19 cellular contexts compared by ENCODE assay signal in genomic region chr7:1149351-1149794, GRCh38.
"Had no signal": no experiment of that assay in that cellular context is flagged by ENCODE, and none has a peak within 500 bp of the region (broad histone marks: within the 10 kb centered on the region; RNA-seq: fewer than 3 reads in every experiment).

No MANE protein-coding gene starts in this region.

- H3K9me3 Mint-ChIP-seq: activated naive CD8-positive, alpha-beta T cell treated with anti-CD3 and anti-CD28 coated beads for 36 hours; activated T-cell treated with anti-CD3 and anti-CD28 coated beads, Interleukin-2, amount 50 U/mL, for 72 hours; immature natural killer cell; naive B cell had no signal

- H3K9me3 ChIP-seq: upper lobe of left lung had no signal

- H3K4me1 ChIP-seq: parathyroid adenoma, upper lobe of left lung had no signal

- H3K4me1 Mint-ChIP-seq: activated CD4-positive, alpha-beta T cell treated with anti-CD3 and anti-CD28 coated beads for 36 hours; activated naive CD8-positive, alpha-beta T cell treated with anti-CD3 and anti-CD28 coated beads for 36 hours had no signal

- H3K27me3 ChIP-seq: brain microvascular endothelial cell, upper lobe of left lung had no signal

- H3K9ac ChIP-seq: parathyroid adenoma had no signal

- H3K4me3 Mint-ChIP-seq: activated CD4-positive, alpha-beta T cell treated with anti-CD3 and anti-CD28 coated beads for 36 hours; activated CD8-positive, alpha-beta T cell treated with anti-CD3 and anti-CD28 coated beads, Interleukin-2, amount 10 ng/mL, durations not matched to agents 7 days and 5 days; activated naive CD8-positive, alpha-beta T cell treated with anti-CD3 and anti-CD28 coated beads for 36 hours; activated T-cell treated with anti-CD3 and anti-CD28 coated beads, Interleukin-2, amount 50 U/mL, for 72 hours; immature natural killer cell; naive B cell had no signal

- H2AFZ ChIP-seq: parathyroid adenoma had no signal

- H3K27ac Mint-ChIP-seq: activated CD4-positive, alpha-beta T cell treated with anti-CD3 and anti-CD28 coated beads for 36 hours; activated CD8-positive, alpha-beta T cell treated with anti-CD3 and anti-CD28 coated beads, Interleukin-2, amount 10 ng/mL, durations not matched to agents 7 days and 5 days; activated naive CD8-positive, alpha-beta T cell treated with anti-CD3 and anti-CD28 coated beads for 36 hours; activated T-cell treated with anti-CD3 and anti-CD28 coated beads, Interleukin-2, amount 50 U/mL, for 72 hours; naive B cell had no signal

- DNase-seq: activated CD4-positive, alpha-beta T cell treated with anti-CD3 and anti-CD28 coated beads for 36 hours; activated CD8-positive, alpha-beta memory T cell treated with anti-CD3 and anti-CD28 coated beads, Interleukin-2, amount 50 U/mL, for 4 hours; activated CD8-positive, alpha-beta T cell treated with anti-CD3 and anti-CD28 coated beads, Interleukin-2, amount 10 ng/mL, durations not matched to agents 7 days and 5 days; activated naive CD8-positive, alpha-beta T cell treated with anti-CD3 and anti-CD28 coated beads for 36 hours; activated T-cell treated with anti-CD3 and anti-CD28 coated beads, Interleukin-2, amount 50 U/mL, for 72 hours; amygdala; brain microvascular endothelial cell; effector CD8-positive, alpha-beta T cell; foreskin fibroblast; glutamatergic neuron; immature natural killer cell; left cardiac atrium; mammary epithelial cell; naive B cell; stimulated activated CD4-positive, alpha-beta T cell treated with anti-CD3 and anti-CD28 coated beads, Interleukin-2, amount 100 ng/mL, for 48 hours; stimulated activated naive CD4-positive, alpha-beta T cell; T-helper 2 cell had no signal

- ATAC-seq: activated CD4-positive, alpha-beta T cell treated with anti-CD3 and anti-CD28 coated beads for 36 hours; activated CD8-positive, alpha-beta T cell treated with anti-CD3 and anti-CD28 coated beads, Interleukin-2, amount 10 ng/mL, durations not matched to agents 7 days and 5 days; left cardiac atrium had no signal

- H3K27ac ChIP-seq: brain microvascular endothelial cell, parathyroid adenoma, upper lobe of left lung had no signal

- H3K27me3 Mint-ChIP-seq: activated CD4-positive, alpha-beta T cell treated with anti-CD3 and anti-CD28 coated beads for 36 hours; activated naive CD8-positive, alpha-beta T cell treated with anti-CD3 and anti-CD28 coated beads for 36 hours; naive B cell had no signal

- H3K4me3 ChIP-seq: upper lobe of left lung had no signal
